36 cellular contexts compared by ENCODE assay signal in genomic region chr21:31232344-31232743, GRCh38.
"Had no signal": no experiment of that assay in that cellular context is flagged by ENCODE, and none has a peak within 500 bp of the region (broad histone marks: within the 10 kb centered on the region; RNA-seq: fewer than 3 reads in every experiment).

No MANE protein-coding gene starts in this region.

- H3K9me3 ChIP-seq: adrenal gland, body of pancreas had no signal

- ATAC-seq: activated CD8-positive, alpha-beta T cell treated with anti-CD3 and anti-CD28 coated beads for 36 hours; activated naive CD4-positive, alpha-beta T cell treated with anti-CD3 and anti-CD28 coated beads, Interleukin-2, amount 50 U/mL, for 72 hours; activated T-cell treated with anti-CD3 and anti-CD28 coated beads, Interleukin-2, amount 50 U/mL, for 4 hours; activated T-cell treated with anti-CD3 and anti-CD28 coated beads, Interleukin-2, amount 50 U/mL, for 72 hours; activated T-helper 17 cell treated with anti-CD3 and anti-CD28 coated beads, Interleukin-2, amount 50 U/mL, for 72 hours; body of pancreas had no signal

- H3K27me3 Mint-ChIP-seq: activated B cell treated with CpG ODN at 0.5 μM for 24 hours; activated CD4-positive, alpha-beta memory T cell treated with anti-CD3 and anti-CD28 coated beads for 36 hours; activated CD4-positive, alpha-beta T cell treated with anti-CD3 and anti-CD28 coated beads, Interleukin-2, amount 10 ng/mL, durations not matched to agents 24 days and 14 days; activated CD8-positive, alpha-beta T cell treated with anti-CD3 and anti-CD28 coated beads for 36 hours; activated naive CD8-positive, alpha-beta T cell treated with anti-CD3 and anti-CD28 coated beads for 36 hours; activated T-helper 17 cell treated with anti-CD3 and anti-CD28 coated beads, Interleukin-2, amount 50 U/mL, for 72 hours had no signal

- H3K4me3 Mint-ChIP-seq: activated B cell treated with CpG ODN at 0.5 μM for 24 hours; activated CD4-positive, alpha-beta memory T cell treated with anti-CD3 and anti-CD28 coated beads for 36 hours; activated CD4-positive, alpha-beta T cell treated with anti-CD3 and anti-CD28 coated beads, Interleukin-2, amount 10 ng/mL, durations not matched to agents 24 days and 14 days; activated CD8-positive, alpha-beta T cell treated with anti-CD3 and anti-CD28 coated beads for 36 hours; activated naive CD4-positive, alpha-beta T cell treated with anti-CD3 and anti-CD28 coated beads for 36 hours; activated naive CD8-positive, alpha-beta T cell treated with anti-CD3 and anti-CD28 coated beads for 36 hours; activated T-cell treated with anti-CD3 and anti-CD28 coated beads, Interleukin-2, amount 50 U/mL, for 4 hours; activated T-cell treated with anti-CD3 and anti-CD28 coated beads, Interleukin-2, amount 50 U/mL, for 72 hours; activated T-helper 1 cell treated with anti-CD3 and anti-CD28 coated beads, Interleukin-12 subunit alpha, Interleukin-12 subunit beta, Interleukin-2, Interleukin-4 antibody, amounts not matched to agents 30 ng/mL and 10 ng/mL and 1 ng/mL, durations not matched to agents 14 hours and 24 hours and 36 hours; activated T-helper 17 cell treated with anti-CD3 and anti-CD28 coated beads, Interleukin-2, amount 50 U/mL, for 72 hours; T-helper 1 cell treated with Interleukin-12 subunit alpha and Interleukin-12 subunit beta and Interleukin-4 antibody, amounts not matched to agents 30 μg/mL and 1 μg/mL, for 36 hours; T-helper 2 cell treated with Interferon-gamma antibody and Interleukin-4, amounts not matched to agents 5 μg/mL and 100 μg/mL, for 36 hours had no signal

- H3K27ac ChIP-seq: adrenal gland, body of pancreas, brain microvascular endothelial cell, breast epithelium, VCaP had no signal

- H3K4me1 ChIP-seq: adrenal gland, body of pancreas, breast epithelium had no signal

- H3K4me1 Mint-ChIP-seq: activated B cell treated with CpG ODN at 0.5 μM for 24 hours had no signal

- H3K27me3 ChIP-seq: adrenal gland, body of pancreas, brain microvascular endothelial cell, breast epithelium had no signal

- DNase-seq: activated B cell treated with CpG ODN at 0.5 μM for 24 hours; activated CD4-positive, alpha-beta memory T cell treated with anti-CD3 and anti-CD28 coated beads for 36 hours; activated CD4-positive, alpha-beta T cell treated with anti-CD3 and anti-CD28 coated beads for 4 hours; activated CD4-positive, alpha-beta T cell treated with anti-CD3 and anti-CD28 coated beads, Interleukin-2, amount 10 ng/mL, durations not matched to agents 24 days and 14 days; activated CD4-positive, alpha-beta T cell treated with anti-CD3 and anti-CD28 coated beads, Interleukin-2, amount 50 U/mL, for 1 hour; activated CD4-positive, alpha-beta T cell treated with anti-CD3 and anti-CD28 coated beads, Interleukin-2, amount 50 U/mL, for 4 hours; activated CD4-positive, CD25-positive, alpha-beta regulatory T cell treated with anti-CD3 and anti-CD28 coated beads, Interleukin-2, amount 50 U/mL, for 72 hours; activated CD8-positive, alpha-beta memory T cell treated with anti-CD3 and anti-CD28 coated beads, Interleukin-2, amount 50 U/mL, for 4 hours; activated CD8-positive, alpha-beta T cell treated with anti-CD3 and anti-CD28 coated beads for 36 hours; activated effector memory CD4-positive, alpha-beta T cell treated with anti-CD3 and anti-CD28 coated beads, Interleukin-2, amount 50 U/mL, for 16 hours; activated gamma-delta T cell treated with Interleukin-2 at 50 U/mL for 16 hours; activated naive CD4-positive, alpha-beta T cell; activated naive CD4-positive, alpha-beta T cell treated with anti-CD3 and anti-CD28 coated beads for 36 hours; activated naive CD4-positive, alpha-beta T cell treated with anti-CD3 and anti-CD28 coated beads, Interleukin-2, amount 50 U/mL, for 16 hours; activated naive CD8-positive, alpha-beta T cell treated with anti-CD3 and anti-CD28 coated beads for 36 hours; activated T-cell treated with anti-CD3 and anti-CD28 coated beads for 4 hours; activated T-cell treated with anti-CD3 and anti-CD28 coated beads, Interleukin-2, amount 50 U/mL, for 4 hours; activated T-cell treated with anti-CD3 and anti-CD28 coated beads, Interleukin-2, amount 50 U/mL, for 72 hours; adrenal gland; amniotic stem cell; aorta; body of pancreas; brain microvascular endothelial cell; central memory CD4-positive, alpha-beta T cell; T-helper 1 cell; T-helper 2 cell; T-helper 9 cell had no signal

- H3K36me3 ChIP-seq: adrenal gland, brain microvascular endothelial cell, breast epithelium had no signal

- H3K9me3 Mint-ChIP-seq: activated CD4-positive, alpha-beta memory T cell treated with anti-CD3 and anti-CD28 coated beads for 36 hours; activated CD8-positive, alpha-beta T cell treated with anti-CD3 and anti-CD28 coated beads for 36 hours; activated naive CD4-positive, alpha-beta T cell treated with anti-CD3 and anti-CD28 coated beads for 36 hours; activated T-cell treated with anti-CD3 and anti-CD28 coated beads, Interleukin-2, amount 50 U/mL, for 72 hours; activated T-helper 1 cell treated with anti-CD3 and anti-CD28 coated beads, Interleukin-12 subunit alpha, Interleukin-12 subunit beta, Interleukin-2, Interleukin-4 antibody, amounts not matched to agents 30 ng/mL and 10 ng/mL and 1 ng/mL, durations not matched to agents 14 hours and 24 hours and 36 hours; activated T-helper 17 cell treated with anti-CD3 and anti-CD28 coated beads, Interleukin-2, amount 50 U/mL, for 72 hours; T-helper 1 cell treated with Interleukin-12 subunit alpha and Interleukin-12 subunit beta and Interleukin-4 antibody, amounts not matched to agents 30 μg/mL and 1 μg/mL, for 36 hours; T-helper 2 cell treated with Interferon-gamma antibody and Interleukin-4, amounts not matched to agents 5 μg/mL and 100 μg/mL, for 36 hours had no signal

- H3K4me3 ChIP-seq: adrenal gland, body of pancreas, breast epithelium had no signal

- FAIRE-seq: astrocyte, TTC549 had no signal

- H3K27ac Mint-ChIP-seq: activated B cell treated with CpG ODN at 0.5 μM for 24 hours; activated CD4-positive, alpha-beta memory T cell treated with anti-CD3 and anti-CD28 coated beads for 36 hours; activated CD4-positive, alpha-beta T cell treated with anti-CD3 and anti-CD28 coated beads, Interleukin-2, amount 10 ng/mL, durations not matched to agents 24 days and 14 days; activated CD8-positive, alpha-beta T cell treated with anti-CD3 and anti-CD28 coated beads for 36 hours; activated naive CD4-positive, alpha-beta T cell treated with anti-CD3 and anti-CD28 coated beads for 36 hours; activated naive CD4-positive, alpha-beta T cell treated with anti-CD3 and anti-CD28 coated beads, Interleukin-2, amount 50 U/mL, for 72 hours; activated naive CD8-positive, alpha-beta T cell treated with anti-CD3 and anti-CD28 coated beads for 36 hours; activated T-cell treated with anti-CD3 and anti-CD28 coated beads, Interleukin-2, amount 50 U/mL, for 72 hours; activated T-helper 1 cell treated with anti-CD3 and anti-CD28 coated beads, Interleukin-12 subunit alpha, Interleukin-12 subunit beta, Interleukin-2, Interleukin-4 antibody, amounts not matched to agents 30 ng/mL and 10 ng/mL and 1 ng/mL, durations not matched to agents 14 hours and 24 hours and 36 hours; activated T-helper 17 cell treated with anti-CD3 and anti-CD28 coated beads, Interleukin-2, amount 50 U/mL, for 72 hours; T-helper 1 cell treated with Interleukin-12 subunit alpha and Interleukin-12 subunit beta and Interleukin-4 antibody, amounts not matched to agents 30 μg/mL and 1 μg/mL, for 36 hours; T-helper 2 cell treated with Interferon-gamma antibody and Interleukin-4, amounts not matched to agents 5 μg/mL and 100 μg/mL, for 36 hours had no signal
